Comparison of ENCODE assay signal across 19 cellular contexts in the genomic region with DNA sequence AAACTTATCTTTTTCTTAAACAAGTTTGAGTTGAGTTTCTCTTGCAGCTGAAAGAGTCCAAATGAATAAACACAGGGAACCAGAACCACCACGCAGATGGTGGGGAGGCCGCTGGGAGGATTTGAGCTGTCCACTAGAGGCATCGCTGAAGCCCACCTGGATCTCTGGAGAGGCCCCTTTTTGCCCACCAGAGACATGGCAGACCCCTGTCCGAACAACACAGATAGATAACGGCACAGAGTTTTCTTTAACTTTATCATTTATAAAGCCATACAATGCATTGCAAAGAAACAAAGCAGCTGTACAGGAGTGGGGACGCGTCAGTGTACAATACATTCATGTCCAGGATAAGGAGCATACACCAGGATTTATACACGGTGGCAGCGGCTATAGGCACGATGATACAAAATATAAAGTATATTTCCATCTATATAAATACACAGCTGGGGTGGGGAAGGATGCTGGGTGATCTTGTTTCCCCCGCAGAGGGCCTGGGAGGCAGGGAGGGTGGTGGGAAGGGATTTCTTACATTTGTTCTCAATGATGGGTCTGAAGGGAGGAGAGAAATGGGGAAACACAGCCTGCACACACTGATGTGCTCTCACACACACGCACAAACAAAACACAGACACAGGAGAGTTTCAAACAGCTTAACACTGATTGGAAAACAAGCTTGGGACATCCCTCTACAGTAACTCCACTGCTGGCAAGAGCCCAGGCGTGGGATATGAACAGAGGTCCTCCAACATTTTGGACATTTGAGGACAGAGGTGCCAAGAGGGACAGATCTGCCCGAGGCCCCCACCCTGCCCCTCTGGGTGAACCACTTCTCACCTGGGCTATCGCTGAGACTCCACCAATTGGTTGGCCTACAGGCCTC.
DNase-seq lines count a peak whose midpoint lies in the region; ATAC-seq and TF ChIP-seq lines count a peak whose summit lies in the region.
"Had no signal": no experiment of that assay in that cellular context is flagged by ENCODE, and none has a peak within 500 bp of the region (broad histone marks: within the 10 kb centered on the region; RNA-seq: fewer than 3 reads in every experiment).

No MANE protein-coding gene starts in this region.

- H3K4me1 ChIP-seq in tibial artery, result peaks cover 0 to 67% (median 12%) of the 10 kb centered on the region in 4 donors

- no peak overlapping the region for H3K27ac Mint-ChIP-seq in activated naive CD4-positive, alpha-beta T cell treated with anti-CD3 and anti-CD28 coated beads, Interleukin-2, amount 10 ng/mL, durations not matched to agents 7 days and 5 days
- peak overlapping the region; percentile 81 for H3K27ac Mint-ChIP-seq in dendritic cell treated with granulocyte-macrophage colony-stimulating factor and Interleukin-4, amounts not matched to agents 40 ng/mL and 50 ng/mL, for 4 days
- peak overlapping the region; percentile 28 to 87 (median 57) for H3K27ac Mint-ChIP-seq in naive B cell

- no peaks in the 10 kb centered on the region for H3K9me3 ChIP-seq in tibial artery
- H3K9me3 ChIP-seq: Caco-2, heart left ventricle, spleen had no signal

- no peaks in the 10 kb centered on the region for H3K27me3 Mint-ChIP-seq in activated naive CD4-positive, alpha-beta T cell treated with anti-CD3 and anti-CD28 coated beads, Interleukin-2, amount 10 ng/mL, durations not matched to agents 7 days and 5 days
- peaks cover 8% of the 10 kb centered on the region for H3K27me3 Mint-ChIP-seq in dendritic cell treated with granulocyte-macrophage colony-stimulating factor and Interleukin-4, amounts not matched to agents 40 ng/mL and 50 ng/mL, for 4 days
- H3K27me3 Mint-ChIP-seq in naive B cell, result no peaks in the 10 kb centered on the region

- H3K36me3 Mint-ChIP-seq in activated naive CD4-positive, alpha-beta T cell treated with anti-CD3 and anti-CD28 coated beads, Interleukin-2, amount 10 ng/mL, durations not matched to agents 7 days and 5 days, result no peaks in the 10 kb centered on the region
- peaks cover 25% of the 10 kb centered on the region for H3K36me3 Mint-ChIP-seq in dendritic cell treated with granulocyte-macrophage colony-stimulating factor and Interleukin-4, amounts not matched to agents 40 ng/mL and 50 ng/mL, for 4 days (ENCODE audit: low read depth)
- H3K36me3 Mint-ChIP-seq in naive B cell, result no peaks in the 10 kb centered on the region

- peak; percentile 7 for DNase-seq in activated naive CD4-positive, alpha-beta T cell treated with anti-CD3 and anti-CD28 coated beads, Interleukin-2, amount 10 ng/mL, durations not matched to agents 7 days and 5 days
- no peak for DNase-seq in activated naive CD4-positive, alpha-beta T cell treated with Interleukin-2 at 50 U/mL for 16 hours
- DNase-seq in naive B cell, result no peak
- DNase-seq in tibial artery, result peak; percentile 43 to 67
- no peak for DNase-seq in NCI-H1417 (lab: John Stamatoyannopoulos, UW)
- DNase-seq in NCI-H524 (lab: John Stamatoyannopoulos, UW), result no peak
- DNase-seq: activated CD4-positive, alpha-beta T cell treated with anti-CD3 and anti-CD28 coated beads, Interleukin-2, amount 50 U/mL, for 48 hours; activated gamma-delta T cell; cortex of kidney; kidney glomerular epithelial cell; NCI-H2081 treated with DMSO at 0.1 percent for 48 hours; NCI-H774; stimulated activated naive CD4-positive, alpha-beta T cell had no signal

- no peak for TF ChIP-seq CTCF in tibial artery (IDR thresholded peaks at IDR 0.05)

- peak overlapping the region; percentile 36 to 72 for H3K27ac ChIP-seq in tibial artery

- H3K4me1 Mint-ChIP-seq in activated naive CD4-positive, alpha-beta T cell treated with anti-CD3 and anti-CD28 coated beads, Interleukin-2, amount 10 ng/mL, durations not matched to agents 7 days and 5 days, result peaks cover 4% of the 10 kb centered on the region
- peaks cover 48% of the 10 kb centered on the region for H3K4me1 Mint-ChIP-seq in dendritic cell treated with granulocyte-macrophage colony-stimulating factor and Interleukin-4, amounts not matched to agents 40 ng/mL and 50 ng/mL, for 4 days (ENCODE audit: low read depth)
- H3K4me1 Mint-ChIP-seq in naive B cell, result peaks cover 10 to 27% (median 17%) of the 10 kb centered on the region in 3 donors

- CTCF ChIA-PET in activated naive CD4-positive, alpha-beta T cell treated with anti-CD3 and anti-CD28 coated beads, Interleukin-2, amount 10 ng/mL, durations not matched to agents 7 days and 5 days (lab: Charles Lee), result interaction anchor here (1.2 to 1.9 kb wide), 3 partner anchors 11 to 87 kb away, joined by 3 to 9 read pairs (median 5); no protein-coding TSS in a partner anchor

- H3K4me3 ChIP-seq in tibial artery, result no peak overlapping the region
- H3K4me3 ChIP-seq: heart left ventricle, spleen had no signal

- no peak for ATAC-seq in naive B cell (ENCODE audit: low read depth in 2 of 2)
- ATAC-seq in HG03442 (IDR thresholded peaks at IDR 0.05; ENCODE audit: unreplicated experiment), result no peak
- ATAC-seq: esophagus mucosa, heart left ventricle had no signal

- peaks cover 57 to 65% (median 61%) of the 10 kb centered on the region in 3 donors for H3K36me3 ChIP-seq in tibial artery

- no peaks in the 10 kb centered on the region for H3K9me3 Mint-ChIP-seq in activated naive CD4-positive, alpha-beta T cell treated with anti-CD3 and anti-CD28 coated beads, Interleukin-2, amount 10 ng/mL, durations not matched to agents 7 days and 5 days
- no peaks in the 10 kb centered on the region for H3K9me3 Mint-ChIP-seq in dendritic cell treated with granulocyte-macrophage colony-stimulating factor and Interleukin-4, amounts not matched to agents 40 ng/mL and 50 ng/mL, for 4 days
- H3K9me3 Mint-ChIP-seq in naive B cell, result no peaks in the 10 kb centered on the region

- H3K4me3 Mint-ChIP-seq in activated naive CD4-positive, alpha-beta T cell treated with anti-CD3 and anti-CD28 coated beads, Interleukin-2, amount 10 ng/mL, durations not matched to agents 7 days and 5 days, result no peak overlapping the region
- no peak overlapping the region for H3K4me3 Mint-ChIP-seq in dendritic cell treated with granulocyte-macrophage colony-stimulating factor and Interleukin-4, amounts not matched to agents 40 ng/mL and 50 ng/mL, for 4 days
- no peak overlapping the region for H3K4me3 Mint-ChIP-seq in naive B cell

- intact Hi-C loops in dendritic cell treated with granulocyte-macrophage colony-stimulating factor and Interleukin-4, amounts not matched to agents 40 ng/mL and 50 ng/mL, for 4 days (cut with micrococcal nuclease), result loop anchor here (10.0 kb wide), 1 partner anchor 45 kb away; no protein-coding TSS in a partner anchor
- intact Hi-C loops in tibial artery (cut with DNase I; ENCODE audit: low total_unique reads), result no loop called here

- no peaks in the 10 kb centered on the region for H3K27me3 ChIP-seq in tibial artery
- H3K27me3 ChIP-seq: heart left ventricle, spleen had no signal

Comparison
In these comparisons a context has a peak if more than half of its experiments do, and no peak if none do; other contexts are left out.
1. DNase-seq: peak in activated naive CD4-positive, alpha-beta T cell treated with anti-CD3 and anti-CD28 coated beads, Interleukin-2, amount 10 ng/mL, durations not matched to agents 7 days and 5 days (single experiment) and tibial artery (2 of 2); none in activated naive CD4-positive, alpha-beta T cell treated with Interleukin-2 at 50 U/mL for 16 hours (single experiment), naive B cell (single experiment), NCI-H1417 (0 of 3) and NCI-H524 (0 of 2).